16 cellular contexts compared by ENCODE assay signal in genomic region chr6:3844097-3844463, GRCh38. TPM values are rescaled to one million over a fixed set of nuclear protein-coding genes. Genes with fewer than 3 reads are reported as not detected.
A peak's percentile ranks its signal among the peaks of the same experiment; 100 is the strongest.
DNase-seq lines count a peak whose midpoint lies in the region; TF ChIP-seq lines count a peak whose summit lies in the region.
"Had no signal": no experiment of that assay in that cellular context is flagged by ENCODE, and none has a peak within 500 bp of the region (broad histone marks: within the 10 kb centered on the region; RNA-seq: fewer than 3 reads in every experiment).

No MANE protein-coding gene starts in this region.

- H3K36me3 ChIP-seq in adrenal gland (replicated peaks in 1 of 2): no peaks in the 10 kb centered on the region

- peaks cover 0 to 5% of the 10 kb centered on the region in 2 donors for H3K4me1 ChIP-seq in adrenal gland (replicated peaks in 1 of 2)

- no peak for TF ChIP-seq CTCF in AG10803 (conservative IDR thresholded peaks at IDR 0.05; ENCODE audit: low read length)
- no peak for TF ChIP-seq CTCF in osteocyte (IDR thresholded peaks at IDR 0.05)
- no peak for TF ChIP-seq CTCF in adrenal gland (IDR thresholded peaks at IDR 0.05)

- peak; percentile 84 for DNase-seq in AG10803 (ENCODE audit: low read depth)
- DNase-seq in RPMI7951 (ENCODE audit: low read depth): peak; percentile 52
- peak; percentile 29 for DNase-seq in dermis blood vessel endothelial cell
- DNase-seq in osteocyte (ENCODE audit: extremely low spot score, unreplicated experiment): no peak
- no peak for DNase-seq in adrenal gland
- DNase-seq in DMS 273 (lab: John Stamatoyannopoulos, UW; ENCODE audit: unreplicated experiment): no peak
- DNase-seq in HuH-7.5 (ENCODE audit: low spot score): no peak
- no peak for DNase-seq in activated CD8-positive, alpha-beta memory T cell treated with anti-CD3 and anti-CD28 coated beads for 24 hours
- DNase-seq: activated CD4-positive, CD25-positive, alpha-beta regulatory T cell treated with anti-CD3 and anti-CD28 coated beads, Interleukin-2, amount 50 U/mL, for 72 hours; activated CD8-positive, alpha-beta memory T cell treated with anti-CD3 and anti-CD28 coated beads, Interleukin-2, amount 50 U/mL, for 48 hours; AML-193; cortex of kidney; H7; nephron progenitor cell had no signal

- H3K4me3 Mint-ChIP-seq in osteocyte (ENCODE audit: unreplicated experiment): peak overlapping the region; percentile 19
- H3K4me3 Mint-ChIP-seq: nephron progenitor cell had no signal

- no peaks in the 10 kb centered on the region for H3K27me3 ChIP-seq in adrenal gland

- peak overlapping the region; percentile 91 for H3K27ac Mint-ChIP-seq in osteocyte (ENCODE audit: unreplicated experiment)
- H3K27ac Mint-ChIP-seq: activated naive CD4-positive, alpha-beta T cell treated with anti-CD3 and anti-CD28 coated beads, Interleukin-2, amount 50 U/mL, for 72 hours; nephron progenitor cell had no signal

- no peaks in the 10 kb centered on the region for H3K27me3 Mint-ChIP-seq in osteocyte (ENCODE audit: unreplicated experiment)

- H3K4me3 ChIP-seq in AG10803 (ENCODE audit: low read length) (peak overlapping the region; percentile 30), adrenal gland (no peak overlapping the region)
- H3K4me3 ChIP-seq: lung had no signal

- peaks cover 67% of the 10 kb centered on the region for H3K4me1 Mint-ChIP-seq in osteocyte (ENCODE audit: unreplicated experiment)

- H3K9me3 Mint-ChIP-seq in osteocyte (ENCODE audit: unreplicated experiment): no peaks in the 10 kb centered on the region
- H3K9me3 Mint-ChIP-seq: activated naive CD4-positive, alpha-beta T cell treated with anti-CD3 and anti-CD28 coated beads, Interleukin-2, amount 50 U/mL, for 72 hours had no signal

- H3K9me3 ChIP-seq in adrenal gland (replicated peaks in 1 of 3): no peaks in the 10 kb centered on the region

- 72 to 86% (median 82%) methylated on average over 5 of the region's 5 CpGs for WGBS in adrenal gland, 4 donors

- intact Hi-C loops in adrenal gland (cut with DNase I): no loop called here

- H3K36me3 Mint-ChIP-seq in osteocyte (ENCODE audit: unreplicated experiment): no peaks in the 10 kb centered on the region
- H3K36me3 Mint-ChIP-seq: activated naive CD4-positive, alpha-beta T cell treated with anti-CD3 and anti-CD28 coated beads, Interleukin-2, amount 50 U/mL, for 72 hours had no signal

- no peak for TF ChIP-seq POLR2A in adrenal gland (IDR thresholded peaks at IDR 0.05)

- H3K27ac ChIP-seq in adrenal gland: no peak overlapping the region

RNA-seq across cellular contexts. Expression of gene FAM50B, which starts 5.1 kb away (rescaled TPM):
- total RNA-seq in RPMI7951 (2014; rRNA removed; shearing (Covaris generic)): 2.2 and 2.3 TPM in 2 replicates
- total RNA-seq in dermis blood vessel endothelial cell (8.6 and 10.0 TPM in 2 replicates), osteocyte (0.37 and 0.70 TPM in 2 replicates), adrenal gland (100 to 1,000 TPM in 1 of 8 donors, 10 to 100 TPM in 7; 10.6 to 119 (median 15.2) TPM)
- 10 to 100 TPM in 1 of 3 donors, 1 to 10 TPM in 2; 5.9 to 15.7 (median 6.8) TPM for polyA plus RNA-seq in adrenal gland

Comparison
In these comparisons a context has a peak if more than half of its experiments do, and no peak if none do; other contexts are left out.
1. DNase-seq: peak in AG10803 (single experiment), RPMI7951 (single experiment) and dermis blood vessel endothelial cell (single experiment); none in osteocyte (single experiment), adrenal gland (0 of 7), DMS 273 (single experiment), HuH-7.5 (single experiment) and activated CD8-positive, alpha-beta memory T cell treated with anti-CD3 and anti-CD28 coated beads for 24 hours (single experiment).